Comparison of ENCODE assay signal across 16 cellular contexts in the genomic region with DNA sequence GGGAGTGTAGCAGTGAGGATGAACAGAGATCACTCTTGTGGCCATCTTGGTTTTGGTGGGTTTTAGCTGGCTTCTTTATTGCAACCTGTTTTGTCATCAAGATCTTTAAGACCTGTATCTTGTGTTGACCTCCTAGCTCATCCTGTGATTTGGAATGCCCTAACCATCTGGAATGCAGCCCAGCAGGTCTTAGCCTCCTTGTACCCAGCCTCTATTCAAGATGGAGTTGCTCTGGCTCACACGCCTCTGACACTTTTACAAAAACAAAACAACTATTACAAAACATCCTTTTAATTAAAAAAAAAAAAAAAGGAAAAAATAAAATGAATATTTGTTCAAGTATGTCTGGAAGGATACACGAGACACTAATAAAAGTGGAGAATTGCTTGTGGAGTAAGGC.
"Had no signal": no experiment of that assay in that cellular context is flagged by ENCODE, and none has a peak within 500 bp of the region (broad histone marks: within the 10 kb centered on the region; RNA-seq: fewer than 3 reads in every experiment).

No MANE protein-coding gene starts in this region.

- H3K36me3 ChIP-seq: esophagus muscularis mucosa, gastroesophageal sphincter, tibial nerve had no signal

- FAIRE-seq: colon had no signal

- H3K4me2 ChIP-seq: hepatocyte had no signal

- H3K27ac ChIP-seq: epithelial cell of prostate, esophagus muscularis mucosa, gastroesophageal sphincter, hepatocyte, testis, tibial nerve had no signal

- H3K9me3 ChIP-seq: esophagus muscularis mucosa, gastroesophageal sphincter, testis, tibial nerve had no signal

- DNase-seq: cerebellar nuclear complex; effector memory CD8-positive, alpha-beta T cell; glutamatergic neuron; left colon; mesendoderm; naive B cell; stimulated activated CD4-positive, alpha-beta T cell treated with anti-CD3 and anti-CD28 coated beads, Interleukin-4, amount 100 ng/mL, for 1 hour; stimulated activated CD8-positive, alpha-beta memory T cell treated with anti-CD3 and anti-CD28 coated beads, Interleukin-4, amount 100 ng/mL, for 48 hours; testis had no signal

- ATAC-seq: effector memory CD8-positive, alpha-beta T cell; gastroesophageal sphincter; left colon; stimulated activated effector memory CD8-positive, alpha-beta T cell treated with anti-CD3 and anti-CD28 coated beads, Interleukin-12 subunit alpha, Interleukin-12 subunit beta, amount 100 ng/mL, for 72 hours had no signal

- H2AFZ ChIP-seq: hepatocyte had no signal

- H3K27me3 ChIP-seq: esophagus muscularis mucosa, gastroesophageal sphincter, hepatocyte, testis, tibial nerve had no signal

- H3K4me3 ChIP-seq: esophagus muscularis mucosa, gastroesophageal sphincter, hepatocyte, testis, tibial nerve had no signal
